In the genomic region with DNA sequence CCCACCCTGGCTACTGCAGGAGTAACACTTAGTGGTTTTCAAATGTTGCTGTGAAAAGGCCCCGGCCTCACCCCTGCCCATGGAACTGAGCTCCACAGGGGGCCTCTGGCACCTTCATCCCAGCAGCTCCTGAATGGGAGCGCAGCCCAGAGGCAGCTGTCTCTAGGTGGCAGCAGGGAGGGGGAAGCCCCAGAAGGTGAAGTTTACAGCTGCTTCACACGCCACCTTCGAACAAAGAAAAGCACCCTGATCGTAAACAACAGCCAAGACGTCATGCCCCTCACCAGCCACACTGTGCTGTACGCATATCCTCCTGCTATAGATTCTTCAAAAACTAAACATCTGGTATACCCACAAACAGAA, we compare ENCODE assay signal across 10 cellular contexts.
A peak's percentile ranks its signal among the peaks of the same experiment; 100 is the strongest.
DNase-seq lines count a peak whose midpoint lies in the region; ATAC-seq and TF ChIP-seq lines count a peak whose summit lies in the region.
"Had no signal": no experiment of that assay in that cellular context is flagged by ENCODE, and none has a peak within 500 bp of the region (broad histone marks: within the 10 kb centered on the region; RNA-seq: fewer than 3 reads in every experiment).

No MANE protein-coding gene starts in this region.

- H3K9me3 ChIP-seq in right atrium auricular region (no peaks in the 10 kb centered on the region), colonic mucosa (no peaks in the 10 kb centered on the region)
- H3K9me3 ChIP-seq: pancreas had no signal

- intact Hi-C loops in left ventricle myocardium superior (cut with micrococcal nuclease) (no loop called here), colonic mucosa (cut with DNase I) (no loop called here)

- H3K9ac ChIP-seq in colonic mucosa (ENCODE audit: low read depth in 2 of 2, low read length in 2 of 2), result no peak overlapping the region

- H3K27me3 ChIP-seq in right atrium auricular region (no peaks in the 10 kb centered on the region), colonic mucosa (no peaks in the 10 kb centered on the region)
- H3K27me3 ChIP-seq: pancreas had no signal

- TF ChIP-seq CTCF in right atrium auricular region (IDR thresholded peaks at IDR 0.05) (no peak), colonic mucosa (IDR thresholded peaks at IDR 0.05) (no peak)

- no peak overlapping the region for H3K4me3 ChIP-seq in right atrium auricular region
- H3K4me3 ChIP-seq in colonic mucosa, result no peak overlapping the region
- H3K4me3 ChIP-seq: pancreas had no signal

- H3K36me3 ChIP-seq in right atrium auricular region, result no peaks in the 10 kb centered on the region
- H3K36me3 ChIP-seq in colonic mucosa, result no peaks in the 10 kb centered on the region
- H3K36me3 ChIP-seq: pancreas had no signal

- DNase-seq in left ventricle myocardium superior (peak; percentile 32), right atrium auricular region (ENCODE audit: low spot score) (no peak), NCI-H345 treated with DMSO at 0.1 percent for 48 hours (lab: John Stamatoyannopoulos, UW; ENCODE audit: unreplicated experiment) (peak; percentile 89), colonic mucosa (peak; percentile 36), AG08395 (ENCODE audit: low spot score) (no peak)
- DNase-seq in activated T-cell treated with anti-CD3 and anti-CD28 coated beads, Interleukin-2, amount 50 U/mL, for 48 hours, result no peak
- no peak for DNase-seq in effector CD8-positive, alpha-beta T cell (lab: John Stamatoyannopoulos, UW)
- DNase-seq: activated CD4-positive, alpha-beta T cell treated with anti-CD3 and anti-CD28 coated beads, Interleukin-2, amount 10 ng/mL, durations not matched to agents 7 days and 5 days had no signal

- ATAC-seq in left ventricle myocardium superior (no peak), HG03432 (IDR thresholded peaks at IDR 0.05; ENCODE audit: unreplicated experiment) (no peak)

- H3K4me1 ChIP-seq in right atrium auricular region (no peaks in the 10 kb centered on the region), colonic mucosa (no peaks in the 10 kb centered on the region)
- H3K4me1 ChIP-seq: pancreas had no signal

- H3K27ac ChIP-seq in right atrium auricular region (no peak overlapping the region), colonic mucosa (no peak overlapping the region)
- H3K27ac ChIP-seq: pancreas had no signal

Comparison
In these comparisons a context has a peak if more than half of its experiments do, and no peak if none do; other contexts are left out.
1. DNase-seq: peak in left ventricle myocardium superior (single experiment), NCI-H345 treated with DMSO at 0.1 percent for 48 hours (single experiment) and colonic mucosa (single experiment); none in right atrium auricular region (single experiment), activated T-cell treated with anti-CD3 and anti-CD28 coated beads, Interleukin-2, amount 50 U/mL, for 48 hours (0 of 2), AG08395 (single experiment) and effector CD8-positive, alpha-beta T cell (single experiment).